Comparison of ENCODE assay signal across 31 cellular contexts in the genomic region with DNA sequence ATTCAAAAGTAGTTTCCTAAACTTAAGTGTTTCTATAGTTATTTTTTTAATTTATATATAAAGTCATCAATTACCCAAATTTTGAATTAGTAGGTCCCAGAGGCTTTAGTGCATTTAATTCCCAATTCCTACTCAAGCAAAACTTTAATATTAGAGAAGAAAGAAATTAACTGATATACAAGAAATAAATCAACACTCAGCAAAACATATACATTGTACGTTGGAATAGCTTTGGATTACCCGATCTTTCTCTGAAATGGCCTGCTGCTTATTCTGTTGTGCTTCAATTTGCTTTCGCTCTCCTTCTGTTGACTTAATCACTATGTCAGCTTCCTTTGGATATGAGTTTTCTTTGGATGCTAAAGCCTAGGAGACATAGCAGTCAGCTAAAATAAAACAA. TPM values are rescaled to one million over a fixed set of nuclear protein-coding genes. Genes with fewer than 3 reads are reported as not detected.
"Had no signal": no experiment of that assay in that cellular context is flagged by ENCODE, and none has a peak within 500 bp of the region (broad histone marks: within the 10 kb centered on the region; RNA-seq: fewer than 3 reads in every experiment).

No MANE protein-coding gene starts in this region.

- H3K27ac ChIP-seq: colonic mucosa, coronary artery, dorsolateral prefrontal cortex, epithelial cell of prostate, esophagus muscularis mucosa, esophagus squamous epithelium, foreskin keratinocyte, gastrocnemius medialis, gastroesophageal sphincter, heart left ventricle, heart right ventricle, hepatocyte had no signal

- H2AFZ ChIP-seq: hepatocyte had no signal

- H3K4me2 ChIP-seq: hepatocyte had no signal

- H3K4me1 Mint-ChIP-seq: endodermal cell had no signal

- H3K27ac Mint-ChIP-seq: dendritic cell treated with granulocyte-macrophage colony-stimulating factor and Interleukin-4, amounts not matched to agents 40 ng/mL and 50 ng/mL, for 4 days; effector memory CD8-positive, alpha-beta T cell; endodermal cell had no signal

- FAIRE-seq: endothelial cell of umbilical vein had no signal

- H3K4me1 ChIP-seq: colonic mucosa, esophagus muscularis mucosa, esophagus squamous epithelium, foreskin keratinocyte, gastrocnemius medialis, gastroesophageal sphincter, heart left ventricle, heart right ventricle had no signal

- H3K79me2 ChIP-seq: hepatocyte had no signal

- H3K4me3 Mint-ChIP-seq: dendritic cell treated with granulocyte-macrophage colony-stimulating factor and Interleukin-4, amounts not matched to agents 40 ng/mL and 50 ng/mL, for 4 days; effector memory CD8-positive, alpha-beta T cell; endodermal cell had no signal

- H3K4me3 ChIP-seq: colonic mucosa, coronary artery, dorsolateral prefrontal cortex, esophagus muscularis mucosa, esophagus squamous epithelium, gastrocnemius medialis, gastroesophageal sphincter, heart left ventricle, heart right ventricle, hepatocyte had no signal

- DNase-seq: colonic mucosa; cortex of kidney; dermis blood vessel endothelial cell; dorsolateral prefrontal cortex; effector CD4-positive, alpha-beta T cell; effector CD8-positive, alpha-beta T cell; effector memory CD4-positive, alpha-beta T cell; effector memory CD8-positive, alpha-beta T cell; endodermal cell; erythroblast; esophagus squamous epithelium; foreskin fibroblast; foreskin keratinocyte; foreskin melanocyte; gastrocnemius medialis; glutamatergic neuron; head of caudate nucleus; heart left ventricle; heart right ventricle had no signal

- H3K27me3 Mint-ChIP-seq: dendritic cell treated with granulocyte-macrophage colony-stimulating factor and Interleukin-4, amounts not matched to agents 40 ng/mL and 50 ng/mL, for 4 days; effector memory CD8-positive, alpha-beta T cell had no signal

- H3K9me3 Mint-ChIP-seq: dendritic cell treated with granulocyte-macrophage colony-stimulating factor and Interleukin-4, amounts not matched to agents 40 ng/mL and 50 ng/mL, for 4 days; effector memory CD8-positive, alpha-beta T cell; endodermal cell had no signal

- ATAC-seq: effector memory CD8-positive, alpha-beta T cell; esophagus mucosa; foreskin keratinocyte; gastrocnemius medialis; gastroesophageal sphincter; heart left ventricle; heart right ventricle had no signal

- H3K27me3 ChIP-seq: colonic mucosa, dorsolateral prefrontal cortex, esophagus muscularis mucosa, esophagus squamous epithelium, foreskin keratinocyte, gastrocnemius medialis, gastroesophageal sphincter, heart left ventricle, heart right ventricle, hepatocyte had no signal

- H3K9me3 ChIP-seq: colonic mucosa, esophagus muscularis mucosa, esophagus squamous epithelium, gastrocnemius medialis, gastroesophageal sphincter, heart left ventricle, heart right ventricle had no signal

- H3K36me3 ChIP-seq: colonic mucosa, gastrocnemius medialis had no signal

RNA-seq across cellular contexts. Expression of a gene that starts 37.7 kb away (rescaled TPM):
- total RNA-seq: colonic mucosa, dermis blood vessel endothelial cell, endodermal cell, endothelial cell of umbilical vein, epithelial cell of proximal tubule, fibroblast of villous mesenchyme, frontal cortex, glomerular endothelial cell had no signal
- polyA plus RNA-seq: endothelial cell of umbilical vein, hepatocyte had no signal
